Comparison of ENCODE assay signal across 1 cellular context in the genomic region with DNA sequence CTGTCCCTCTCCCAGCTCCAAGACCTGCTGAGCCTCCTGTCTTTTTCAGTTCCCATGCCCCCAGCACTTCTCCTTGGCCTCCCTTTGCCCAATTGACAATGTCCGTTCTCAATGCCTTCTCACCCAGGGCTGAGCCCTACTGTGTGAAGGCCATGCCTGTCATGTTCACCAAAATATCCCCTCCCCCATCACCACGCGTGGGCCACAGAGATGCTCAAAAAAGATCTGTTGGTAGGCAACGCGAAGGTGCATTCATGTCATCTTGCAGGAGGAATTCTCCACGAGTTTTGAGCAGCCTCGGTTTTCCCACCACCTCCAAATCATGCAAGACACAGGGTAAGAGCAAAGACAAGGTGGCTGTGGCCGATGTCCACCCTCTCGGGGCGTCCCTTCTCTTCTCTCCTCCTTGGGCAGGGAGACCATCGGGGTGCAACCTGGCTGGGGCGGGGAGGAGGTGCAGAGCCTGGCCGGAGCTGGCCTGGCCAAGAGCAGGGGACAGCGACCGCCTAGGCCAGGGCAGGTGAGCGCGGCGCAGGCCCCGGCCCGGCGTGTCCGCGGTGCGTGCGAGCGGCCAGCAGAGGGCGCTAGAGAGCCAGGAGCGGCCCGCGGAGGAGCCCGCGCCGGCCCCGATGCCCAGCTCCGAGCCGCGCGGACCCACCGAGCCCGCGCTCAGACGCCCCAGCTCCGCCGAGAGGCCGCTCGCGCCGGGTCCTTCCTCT.
A peak's percentile ranks its signal among the peaks of the same experiment; 100 is the strongest.
TF ChIP-seq lines count a peak whose summit lies in the region.

No MANE protein-coding gene starts in this region.

TF ChIP-seq in WTC11, 78 proteins besides CTCF, POLR2A, EP300 and RAD21:
- TF ChIP-seq ZNF121 (CRISPR knock-in tag; IDR thresholded peaks at IDR 0.05) = peak; percentile 99
- TF ChIP-seq, protein P1, sequence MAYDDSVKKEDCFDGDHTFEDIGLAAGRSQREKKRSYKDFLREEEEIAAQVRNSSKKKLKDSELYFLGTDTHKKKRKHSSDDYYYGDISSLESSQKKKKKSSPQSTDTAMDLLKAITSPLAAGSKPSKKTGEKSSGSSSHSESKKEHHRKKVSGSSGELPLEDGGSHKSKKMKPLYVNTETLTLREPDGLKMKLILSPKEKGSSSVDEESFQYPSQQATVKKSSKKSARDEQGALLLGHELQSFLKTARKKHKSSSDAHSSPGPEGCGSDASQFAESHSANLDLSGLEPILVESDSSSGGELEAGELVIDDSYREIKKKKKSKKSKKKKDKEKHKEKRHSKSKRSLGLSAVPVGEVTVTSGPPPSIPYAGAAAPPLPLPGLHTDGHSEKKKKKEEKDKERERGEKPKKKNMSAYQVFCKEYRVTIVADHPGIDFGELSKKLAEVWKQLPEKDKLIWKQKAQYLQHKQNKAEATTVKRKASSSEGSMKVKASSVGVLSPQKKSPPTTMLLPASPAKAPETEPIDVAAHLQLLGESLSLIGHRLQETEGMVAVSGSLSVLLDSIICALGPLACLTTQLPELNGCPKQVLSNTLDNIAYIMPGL (CRISPR knock-in tag; IDR thresholded peaks at IDR 0.05) = peak; percentile 69; the same call in 1 of the 2 replicates
